ENCODE assay signal across 8 cellular contexts in the genomic region with DNA sequence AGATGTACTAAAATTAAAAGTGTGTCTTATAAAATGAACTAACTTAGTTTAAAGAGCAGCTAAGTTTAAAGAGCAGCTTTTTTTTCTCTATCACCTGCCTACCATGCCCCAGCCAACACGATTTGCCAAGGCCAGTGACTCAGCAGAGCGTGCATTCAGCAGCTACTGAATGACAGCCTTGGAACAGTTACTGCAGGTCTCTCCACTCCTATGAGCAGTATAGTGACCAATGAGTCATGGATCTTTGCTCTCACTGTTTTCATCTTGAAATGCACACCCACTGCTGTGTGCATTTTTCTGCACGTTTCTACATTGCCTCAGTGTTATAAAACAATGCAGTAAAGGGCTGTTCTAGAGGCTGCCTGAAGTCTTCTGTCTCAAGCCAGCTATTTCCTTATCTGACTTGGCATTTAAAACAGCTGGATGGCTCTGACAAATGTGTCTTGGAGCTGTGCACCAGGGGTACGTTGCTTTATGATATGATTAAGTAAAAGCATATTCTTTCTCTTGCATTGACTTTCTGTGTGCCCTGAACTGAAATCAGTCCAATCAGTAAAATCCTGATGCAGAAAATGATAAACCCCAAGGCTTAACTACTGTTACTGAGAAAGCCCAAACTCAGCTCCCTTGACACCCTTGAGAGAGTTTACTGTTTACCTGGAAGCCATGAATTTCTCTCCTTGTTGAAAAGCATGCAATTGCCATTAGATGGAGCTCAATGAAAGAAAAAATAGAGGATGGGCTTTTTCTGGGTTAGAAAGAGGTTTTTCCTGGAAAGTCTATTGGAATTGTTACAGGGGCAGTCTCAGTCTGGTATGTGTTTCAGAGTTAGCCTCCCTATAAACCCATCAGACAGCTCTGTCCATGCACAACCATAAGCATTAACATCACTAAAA.
A peak's percentile ranks its signal among the peaks of the same experiment; 100 is the strongest.
DNase-seq lines count a peak whose midpoint lies in the region; ATAC-seq and TF ChIP-seq lines count a peak whose summit lies in the region.

No MANE protein-coding gene starts in this region.

- H3K27ac Mint-ChIP-seq in progenitor cell of endocrine pancreas, result no peak overlapping the region

- no peak overlapping the region for H3K4me3 ChIP-seq in NB4 (ENCODE audit: low read depth, low read length)

- peaks cover 3% of the 10 kb centered on the region for H3K4me1 Mint-ChIP-seq in progenitor cell of endocrine pancreas (ENCODE audit: low read depth)

- peaks cover 5% of the 10 kb centered on the region for H3K9me3 Mint-ChIP-seq in progenitor cell of endocrine pancreas (ENCODE audit: low read depth)

- ATAC-seq in HG03097 (IDR thresholded peaks at IDR 0.05; ENCODE audit: low FRiP score, unreplicated experiment) (no peak), HG03521 (IDR thresholded peaks at IDR 0.05; ENCODE audit: unreplicated experiment) (no peak)

- TF ChIP-seq CTCF in NB4 (IDR thresholded peaks at IDR 0.05; ENCODE audit: low read depth, low read length) (no peak), progenitor cell of endocrine pancreas (IDR thresholded peaks at IDR 0.05; ENCODE audit: unreplicated experiment) (no peak)

- DNase-seq in DMS 273 treated with DMSO at 0.1 percent for 48 hours (lab: John Stamatoyannopoulos, UW) (peak; percentile 23), NB4 (ENCODE audit: low read depth) (peak; percentile 24), dermis microvascular lymphatic vessel endothelial cell (ENCODE audit: low read depth in 2 of 2) (peak; percentile 18 to 52), lung microvascular endothelial cell (ENCODE audit: low read depth in 2 of 2) (peak; percentile 61 to 69), progenitor cell of endocrine pancreas (ENCODE audit: low spot score, unreplicated experiment) (no peak), NCI-H1048 (lab: John Stamatoyannopoulos, UW) (no peak)

- no peaks in the 10 kb centered on the region for H3K27me3 Mint-ChIP-seq in progenitor cell of endocrine pancreas

- no peak overlapping the region for H3K4me3 Mint-ChIP-seq in progenitor cell of endocrine pancreas (ENCODE audit: low read depth)

- no peak for TF ChIP-seq POLR2A in NB4 (IDR thresholded peaks at IDR 0.05; ENCODE audit: extremely low read depth, insufficient read length)

- no peaks in the 10 kb centered on the region for H3K36me3 Mint-ChIP-seq in progenitor cell of endocrine pancreas (ENCODE audit: insufficient read depth)

Comparison
In these comparisons a context has a peak if more than half of its experiments do, and no peak if none do; other contexts are left out.
1. DNase-seq: peak in DMS 273 treated with DMSO at 0.1 percent for 48 hours (single experiment), NB4 (single experiment), dermis microvascular lymphatic vessel endothelial cell (2 of 2) and lung microvascular endothelial cell (2 of 2); none in progenitor cell of endocrine pancreas (single experiment) and NCI-H1048 (single experiment).